ENCODE assay signal across 18 cellular contexts in the genomic region with DNA sequence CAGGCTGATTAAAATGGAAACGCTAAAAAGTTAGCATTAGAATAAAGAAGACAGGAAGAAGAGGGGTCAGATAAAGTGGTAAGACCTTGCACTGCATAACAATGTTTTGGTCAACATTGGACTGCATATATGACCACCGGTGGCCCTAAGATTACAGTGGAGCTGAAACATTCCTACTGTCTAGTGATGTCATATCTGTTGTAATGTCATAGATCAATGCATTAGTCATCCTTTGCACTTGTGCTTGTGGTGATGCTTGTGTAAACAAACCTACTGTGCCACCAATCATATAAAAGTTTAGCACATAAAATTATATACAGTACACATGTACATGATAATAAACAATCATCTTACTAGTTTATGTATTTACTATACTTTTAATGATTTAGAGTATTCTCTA.
A peak's percentile ranks its signal among the peaks of the same experiment; 100 is the strongest.
DNase-seq lines count a peak whose midpoint lies in the region; ATAC-seq and TF ChIP-seq lines count a peak whose summit lies in the region.
"Had no signal": no experiment of that assay in that cellular context is flagged by ENCODE, and none has a peak within 500 bp of the region (broad histone marks: within the 10 kb centered on the region; RNA-seq: fewer than 3 reads in every experiment).

No MANE protein-coding gene starts in this region.

- no peak overlapping the region for H4K91ac ChIP-seq in IMR-90 (ENCODE audit: insufficient read depth, low read depth, low read length)

- dilution Hi-C loops in IMR-90 (cut with HindIII; ENCODE audit: low sequenced_read_pairs, unreplicated experiment): no loop called here

- no peak for TF ChIP-seq RAD21 in IMR-90 (IDR thresholded peaks at IDR 0.05; ENCODE audit: low read length)

- no peak for TF ChIP-seq POLR2A in IMR-90 (IDR thresholded peaks at IDR 0.05; ENCODE audit: low read depth, low read length)

- no peak overlapping the region for H2BK20ac ChIP-seq in IMR-90 (ENCODE audit: low read depth, low read length)

- no peak overlapping the region for H3K14ac ChIP-seq in IMR-90 (replicated peaks; ENCODE audit: low read depth, low read length)

- peak; percentile 11 for DNase-seq in AG20443 (ENCODE audit: low spot score)
- peak; percentile 88 for DNase-seq in IMR-90
- peak; percentile 76 for DNase-seq in astrocyte of the spinal cord (ENCODE audit: low read depth, low spot score)
- no peak for DNase-seq in foreskin keratinocyte
- no peak for DNase-seq in NCI-H2227 (lab: John Stamatoyannopoulos, UW; ENCODE audit: unreplicated experiment)
- no peak for DNase-seq in OCI-M2 (lab: John Stamatoyannopoulos, UW; ENCODE audit: unreplicated experiment)
- no peak for DNase-seq in GM03348 (ENCODE audit: low spot score)
- no peak for DNase-seq in NCI-H526 treated with DMSO at 0.1 percent for 48 hours (lab: John Stamatoyannopoulos, UW)
- DNase-seq: activated CD4-positive, CD25-positive, alpha-beta regulatory T cell; activated effector memory CD4-positive, alpha-beta T cell treated with anti-CD3 and anti-CD28 coated beads, Interleukin-2, amount 50 U/mL, for 16 hours; AML-193; GOT3; immature natural killer cell; NCI-H1417 treated with DMSO at 0.1 percent for 48 hours; right lobe of liver; stimulated activated CD4-positive, alpha-beta T cell treated with anti-CD3 and anti-CD28 coated beads, Interleukin-2, amount 100 ng/mL, for 48 hours; T-cell; tibial artery had no signal

- ATAC-seq in IMR-90 (ENCODE audit: low read depth): peak; percentile 67
- peak; percentile 34 for ATAC-seq in foreskin keratinocyte
- ATAC-seq: T-cell had no signal

- H3K18ac ChIP-seq in IMR-90 (ENCODE audit: low read depth, low read length): no peak overlapping the region

- H4K8ac ChIP-seq in IMR-90 (ENCODE audit: low read depth in 2 of 2, low read length in 2 of 2): no peak overlapping the region

- no peak overlapping the region for H3K4me2 ChIP-seq in IMR-90 (ENCODE audit: low read depth, low read length)

- no peak overlapping the region for H3K4ac ChIP-seq in IMR-90 (ENCODE audit: low read depth, low read length)

- no peak overlapping the region for H2BK5ac ChIP-seq in IMR-90 (ENCODE audit: low read depth, low read length, poor library complexity, severe bottlenecking)

- no peak overlapping the region for H2AK5ac ChIP-seq in IMR-90 (ENCODE audit: low read depth, low read length)

- no peaks in the 10 kb centered on the region for H3K9me1 ChIP-seq in IMR-90 (ENCODE audit: insufficient read depth, low read length)

- H2AK9ac ChIP-seq in IMR-90 (replicated peaks; ENCODE audit: low read depth, low read length, poor library complexity): no peak overlapping the region

- no peak overlapping the region for H4K5ac ChIP-seq in IMR-90 (ENCODE audit: low read depth, low read length)

- WGBS in IMR-90 (ENCODE audit: extremely low coverage in 2 of 2, insufficient read length in 1 of 2), 2 experiments: no CpG with 5 or more reads among the region's 2 CpGs

- BruUV-seq in IMR-90 (replicated peaks; lab: Mats Ljungman, UMichigan): no TSS peak

- no peak overlapping the region for H3K56ac ChIP-seq in IMR-90 (ENCODE audit: extremely low read depth, insufficient read depth, low read length)

- no peak overlapping the region for H2BK15ac ChIP-seq in IMR-90 (ENCODE audit: low read depth, low read length)

- POLR2A ChIA-PET in IMR-90 (lab: Charles Lee; ENCODE audit: unreplicated experiment): no interaction called here

- TF ChIP-seq CTCF in IMR-90 (conservative IDR thresholded peaks at IDR 0.05; ENCODE audit: low read depth, low read length) (no peak), astrocyte of the spinal cord (IDR thresholded peaks at IDR 0.05; ENCODE audit: low read depth, low read length) (no peak), foreskin keratinocyte (conservative IDR thresholded peaks at IDR 0.05) (no peak)

- H3K79me1 ChIP-seq in IMR-90 (ENCODE audit: low read depth in 1 of 2, low read length in 2 of 2): peaks cover 0 to 7% of the 10 kb centered on the region in 2 experiments; a peak in 2 of 4 replicates

- intact Hi-C loops in IMR-90 (cut with micrococcal nuclease): loop anchor here (5.0 kb wide), 1 partner anchor 44 kb away; no protein-coding TSS in a partner anchor

- no peak overlapping the region for H3K4me3 ChIP-seq in IMR-90 (ENCODE audit: insufficient read depth, low read depth, low read length)
- no peak overlapping the region for H3K4me3 ChIP-seq in astrocyte of the spinal cord (ENCODE audit: low read depth, low read length)
- H3K4me3 ChIP-seq: right lobe of liver, tibial artery had no signal

- H3K27ac ChIP-seq in IMR-90 (ENCODE audit: insufficient read depth, low read length) (no peak overlapping the region), foreskin keratinocyte (no peak overlapping the region)
- H3K27ac ChIP-seq: right lobe of liver, tibial artery had no signal

- H4K20me1 ChIP-seq in IMR-90 (ENCODE audit: insufficient read depth, low read length): no peaks in the 10 kb centered on the region

- no peaks in the 10 kb centered on the region for H3K27me3 ChIP-seq in IMR-90 (ENCODE audit: control insufficient read depth, insufficient read depth, low read length)
- H3K27me3 ChIP-seq in foreskin keratinocyte: no peaks in the 10 kb centered on the region
- H3K27me3 ChIP-seq: right lobe of liver, tibial artery had no signal

- peaks cover 5% of the 10 kb centered on the region for H3K36me3 ChIP-seq in IMR-90 (ENCODE audit: control insufficient read depth, insufficient read depth, low read length)

- no peaks in the 10 kb centered on the region for H3K4me1 ChIP-seq in IMR-90 (ENCODE audit: control insufficient read depth, insufficient read depth, low read length)
- H3K4me1 ChIP-seq in foreskin keratinocyte: no peaks in the 10 kb centered on the region
- H3K4me1 ChIP-seq: right lobe of liver, tibial artery had no signal

- CTCF ChIA-PET in IMR-90 (lab: Yijun Ruan, JAX): no interaction called here

- H3K23ac ChIP-seq in IMR-90 (ENCODE audit: low read depth, low read length): no peak overlapping the region

- H3K9ac ChIP-seq in IMR-90 (ENCODE audit: low read depth, low read length): no peak overlapping the region

- H2AFZ ChIP-seq in IMR-90 (replicated peaks; ENCODE audit: low read length, poor library complexity): no peak overlapping the region

- no peak overlapping the region for H2BK120ac ChIP-seq in IMR-90 (ENCODE audit: low read depth, low read length)

- in situ Hi-C loops in IMR-90 (cut with MboI; ENCODE audit: low sequenced_read_pairs) (no loop called here), astrocyte of the spinal cord (cut with HindIII; ENCODE audit: low sequenced_read_pairs) (no loop called here)

- no peaks in the 10 kb centered on the region for H3K9me3 ChIP-seq in IMR-90 (ENCODE audit: control insufficient read depth, insufficient read depth, low read length)
- H3K9me3 ChIP-seq: right lobe of liver, tibial artery had no signal

TF ChIP-seq in IMR-90, 13 proteins besides CTCF, POLR2A, EP300 and RAD21:
- TF ChIP-seq, protein P1, sequence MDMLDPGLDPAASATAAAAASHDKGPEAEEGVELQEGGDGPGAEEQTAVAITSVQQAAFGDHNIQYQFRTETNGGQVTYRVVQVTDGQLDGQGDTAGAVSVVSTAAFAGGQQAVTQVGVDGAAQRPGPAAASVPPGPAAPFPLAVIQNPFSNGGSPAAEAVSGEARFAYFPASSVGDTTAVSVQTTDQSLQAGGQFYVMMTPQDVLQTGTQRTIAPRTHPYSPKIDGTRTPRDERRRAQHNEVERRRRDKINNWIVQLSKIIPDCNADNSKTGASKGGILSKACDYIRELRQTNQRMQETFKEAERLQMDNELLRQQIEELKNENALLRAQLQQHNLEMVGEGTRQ (IDR thresholded peaks at IDR 0.05; ENCODE audit: low read depth, low read length): no peak
- TF ChIP-seq CEBPB (IDR thresholded peaks at IDR 0.05; ENCODE audit: low read depth, low read length) (peak; percentile 65; the same call in 1 of the 2 replicates), SMC3 (IDR thresholded peaks at IDR 0.05; ENCODE audit: low read depth, low read length) (no peak), NFE2L2 (IDR thresholded peaks at IDR 0.05; ENCODE audit: low read depth, low read length) (no peak), MAZ (IDR thresholded peaks at IDR 0.05; ENCODE audit: borderline replicate concordance, low read depth, low read length) (no peak), RFX5 (IDR thresholded peaks at IDR 0.05; ENCODE audit: low read depth, low read length) (no peak), BHLHE40 (IDR thresholded peaks at IDR 0.05; ENCODE audit: low read depth, low read length) (peak; percentile 86), CHD1 (IDR thresholded peaks at IDR 0.05; ENCODE audit: low read depth, low read length) (no peak), MAFK (IDR thresholded peaks at IDR 0.05; ENCODE audit: low read depth, low read length) (no peak), MXI1 (IDR thresholded peaks at IDR 0.05; ENCODE audit: borderline replicate concordance, low read depth, low read length) (no peak), FOS (IDR thresholded peaks at IDR 0.05; ENCODE audit: low read depth, low read length) (peak; percentile 79), RCOR1 (IDR thresholded peaks at IDR 0.05; ENCODE audit: insufficient replicate concordance, low read length) (peak; percentile 72)
- TF ChIP-seq, protein P2, sequence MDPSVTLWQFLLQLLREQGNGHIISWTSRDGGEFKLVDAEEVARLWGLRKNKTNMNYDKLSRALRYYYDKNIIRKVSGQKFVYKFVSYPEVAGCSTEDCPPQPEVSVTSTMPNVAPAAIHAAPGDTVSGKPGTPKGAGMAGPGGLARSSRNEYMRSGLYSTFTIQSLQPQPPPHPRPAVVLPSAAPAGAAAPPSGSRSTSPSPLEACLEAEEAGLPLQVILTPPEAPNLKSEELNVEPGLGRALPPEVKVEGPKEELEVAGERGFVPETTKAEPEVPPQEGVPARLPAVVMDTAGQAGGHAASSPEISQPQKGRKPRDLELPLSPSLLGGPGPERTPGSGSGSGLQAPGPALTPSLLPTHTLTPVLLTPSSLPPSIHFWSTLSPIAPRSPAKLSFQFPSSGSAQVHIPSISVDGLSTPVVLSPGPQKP (IDR thresholded peaks at IDR 0.05; ENCODE audit: borderline replicate concordance, low read depth, low read length): no peak
TF ChIP-seq in IMR-90: peak in this region for 4.

Comparison
In these comparisons a context has a peak if more than half of its experiments do, and no peak if none do; other contexts are left out.
1. DNase-seq: peak in AG20443 (single experiment), IMR-90 (single experiment) and astrocyte of the spinal cord (single experiment); none in foreskin keratinocyte (0 of 2), NCI-H2227 (single experiment), OCI-M2 (single experiment), GM03348 (single experiment) and NCI-H526 treated with DMSO at 0.1 percent for 48 hours (single experiment).